In the genomic region with DNA sequence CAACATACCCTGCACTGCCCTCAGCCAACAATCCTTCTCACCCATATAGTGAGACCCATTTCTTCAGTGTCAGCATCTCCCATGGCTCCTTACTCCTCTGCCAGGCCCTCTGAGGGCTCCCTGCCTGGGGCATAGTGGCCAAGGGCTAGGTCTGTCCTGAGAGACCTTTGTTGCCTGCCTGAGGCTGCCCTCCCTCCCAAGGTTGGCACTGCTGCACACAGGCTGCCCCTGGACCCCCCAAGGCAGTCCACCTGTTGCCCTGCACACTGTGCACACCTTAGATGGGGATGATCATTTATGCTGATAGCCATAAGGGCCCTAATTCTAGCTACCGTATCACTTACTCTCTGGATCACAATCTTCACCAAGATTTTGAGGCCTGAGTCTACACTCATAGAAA, we compare ENCODE assay signal across 18 cellular contexts.
"Had no signal": no experiment of that assay in that cellular context is flagged by ENCODE, and none has a peak within 500 bp of the region (broad histone marks: within the 10 kb centered on the region; RNA-seq: fewer than 3 reads in every experiment).

No MANE protein-coding gene starts in this region.

- H3K9me3 Mint-ChIP-seq: naive B cell, nephron progenitor cell, type B pancreatic cell had no signal

- H3K4me3 Mint-ChIP-seq: naive B cell, nephron progenitor cell, type B pancreatic cell had no signal

- H3K27me3 Mint-ChIP-seq: naive B cell, type B pancreatic cell had no signal

- H3K9me3 ChIP-seq: esophagus squamous epithelium, gastroesophageal sphincter, left ventricle myocardium inferior, neutrophil, suprapubic skin, thyroid gland had no signal

- H3K4me1 Mint-ChIP-seq: nephron progenitor cell had no signal

- H3K27me3 ChIP-seq: esophagus squamous epithelium, gastroesophageal sphincter, neutrophil, suprapubic skin, thyroid gland had no signal

- H3K36me3 Mint-ChIP-seq: type B pancreatic cell had no signal

- H3K4me1 ChIP-seq: gastroesophageal sphincter, suprapubic skin, thyroid gland had no signal

- H3K27ac ChIP-seq: esophagus squamous epithelium, gastroesophageal sphincter, left ventricle myocardium inferior, suprapubic skin, thyroid gland had no signal

- H3K27ac Mint-ChIP-seq: nephron progenitor cell, type B pancreatic cell had no signal

- DNase-seq: esophagus squamous epithelium; foreskin fibroblast; glutamatergic neuron; kidney; left cardiac atrium; left ventricle myocardium inferior; mesendoderm; naive B cell; nephron progenitor cell; stimulated activated CD4-positive, alpha-beta T cell treated with anti-CD3 and anti-CD28 coated beads, Interleukin-2, amount 100 ng/mL, for 24 hours; stimulated activated CD4-positive, alpha-beta T cell treated with anti-CD3 and anti-CD28 coated beads, Interleukin-4, amount 100 ng/mL, for 4 hours; stimulated activated naive CD8-positive, alpha-beta T cell treated with anti-CD3 and anti-CD28 coated beads, Interleukin-15, Interleukin-2, amounts not matched to agents 100 U/mL and 50 U/mL, for 24 hours; thyroid gland had no signal

- H3K4me3 ChIP-seq: esophagus squamous epithelium, gastroesophageal sphincter, left ventricle myocardium inferior, suprapubic skin, thyroid gland had no signal

- ATAC-seq: gastroesophageal sphincter; left cardiac atrium; sciatic nerve; stimulated activated naive CD8-positive, alpha-beta T cell treated with anti-CD3 and anti-CD28 coated beads, Interleukin-15, Interleukin-2, amounts not matched to agents 100 U/mL and 50 U/mL, for 24 hours had no signal
